ENCODE assay signal across 8 cellular contexts in the genomic region with DNA sequence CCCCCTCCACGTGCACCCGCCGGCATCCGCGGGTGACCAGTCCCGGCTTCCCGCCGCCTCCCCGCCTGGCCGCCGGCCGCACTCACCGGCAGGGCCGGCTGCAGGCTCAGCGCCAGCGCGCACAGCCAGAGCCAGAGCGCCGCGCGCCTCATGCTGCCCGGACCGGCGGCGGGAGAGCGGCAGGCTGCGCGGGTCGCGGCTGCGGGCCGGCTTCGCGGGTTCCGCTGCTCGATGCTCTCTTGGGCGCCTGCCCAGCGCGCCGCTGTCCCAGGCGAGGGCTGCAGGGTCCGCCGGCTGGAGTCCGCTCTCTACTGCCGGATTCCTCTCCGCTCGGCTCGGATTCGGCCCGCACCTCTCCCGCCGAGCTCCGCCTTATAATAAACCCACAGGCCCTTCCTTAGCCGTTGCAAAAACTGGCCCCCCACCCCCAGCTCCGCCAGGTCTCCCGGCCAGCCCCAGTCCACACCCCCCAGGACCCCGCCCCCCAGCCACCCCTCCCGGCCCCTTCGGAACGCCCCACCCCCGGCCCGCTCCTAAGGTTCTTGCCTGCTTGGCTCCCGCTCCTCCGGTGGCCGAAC. TPM values are rescaled to one million over a fixed set of nuclear protein-coding genes. Genes with fewer than 3 reads are reported as not detected.
A peak's percentile ranks its signal among the peaks of the same experiment; 100 is the strongest.
DNase-seq lines count a peak whose midpoint lies in the region; ATAC-seq, FAIRE-seq and TF ChIP-seq lines count a peak whose summit lies in the region.

A gene with protein sequence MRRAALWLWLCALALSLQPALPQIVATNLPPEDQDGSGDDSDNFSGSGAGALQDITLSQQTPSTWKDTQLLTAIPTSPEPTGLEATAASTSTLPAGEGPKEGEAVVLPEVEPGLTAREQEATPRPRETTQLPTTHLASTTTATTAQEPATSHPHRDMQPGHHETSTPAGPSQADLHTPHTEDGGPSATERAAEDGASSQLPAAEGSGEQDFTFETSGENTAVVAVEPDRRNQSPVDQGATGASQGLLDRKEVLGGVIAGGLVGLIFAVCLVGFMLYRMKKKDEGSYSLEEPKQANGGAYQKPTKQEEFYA (minus strand): TSS at position 415 of the 578 bp plus-strand sequence. CDS start 263 bp downstream, at position 152.

- FAIRE-seq in endothelial cell of umbilical vein (lab: Jason Lieb, UNC), result peak; percentile 75

- TF ChIP-seq CTCF in GM13976 (IDR thresholded peaks at IDR 0.05; ENCODE audit: borderline replicate concordance, control extremely low read depth, extremely low read depth, insufficient read depth, missing control alignments), result no peak
- no peak for TF ChIP-seq CTCF in endothelial cell of umbilical vein (IDR thresholded peaks at IDR 0.05; ENCODE audit: extremely low read depth in 1 of 2, insufficient read depth in 1 of 2, low read depth in 1 of 2, low read length in 2 of 2)
- no peak for TF ChIP-seq CTCF in mucosa of descending colon (IDR thresholded peaks at IDR 0.05)
- TF ChIP-seq CTCF in CD14-positive monocyte (IDR thresholded peaks at IDR 0.05), result no peak

- ATAC-seq in HG03432 (IDR thresholded peaks at IDR 0.05; ENCODE audit: unreplicated experiment) (peak; percentile 20), mucosa of descending colon (peak; percentile 69), aorta (ENCODE audit: low FRiP score) (peak; percentile 45)

- POLR2A ChIA-PET in endothelial cell of umbilical vein (lab: Charles Lee), result no interaction called here

- in situ Hi-C loops in ACHN (cut with HindIII; ENCODE audit: low pct_ligation_motif_present, low pct_unique_long_range_greater_than_20kb, low sequenced_read_pairs), result no loop called here
- in situ Hi-C loops in GM13976 (cut with MboI; ENCODE audit: low sequenced_read_pairs, unreplicated experiment), result loop anchor here (10.0 to 25.0 kb wide), 2 partner anchors 90 to 412 kb away; no protein-coding TSS in a partner anchor
- in situ Hi-C loops in SK-MEL-5 (cut with HindIII; ENCODE audit: low pct_unique_long_range_greater_than_20kb, low sequenced_read_pairs), result no loop called here

- H3K27ac ChIP-seq in endothelial cell of umbilical vein (ENCODE audit: insufficient read depth, low read depth, low read length) (no peak within 1 kb of the TSS), aorta (ENCODE audit: low read depth in 1 of 2, low read length in 2 of 2) (no peak within 1 kb of the TSS)

- H3K9me3 ChIP-seq in endothelial cell of umbilical vein (replicated peaks; ENCODE audit: control insufficient read depth, insufficient read depth, low read length) (no peaks in the 10 kb centered on the region), mucosa of descending colon (no peaks in the 10 kb centered on the region), aorta (ENCODE audit: control insufficient read depth, low read length) (no peaks in the 10 kb centered on the region)

- no peaks in the 10 kb centered on the region for H3K9me1 ChIP-seq in endothelial cell of umbilical vein (replicated peaks; ENCODE audit: control insufficient read depth, extremely low read depth, insufficient read depth, low read length)

- DNase-seq in ACHN (peak; percentile 69), GM13976 (ENCODE audit: low spot score) (peak; percentile 58), SK-MEL-5 (ENCODE audit: low read depth, low spot score) (peak; percentile 60), endothelial cell of umbilical vein (ENCODE audit: low read depth, low spot score) (peak; percentile 47), mucosa of descending colon (peak; percentile 79 to 88 (median 88)), aorta (peak; percentile 61 to 87), CD14-positive monocyte (ENCODE audit: low spot score) (no peak)

- intact Hi-C loops in endothelial cell of umbilical vein (cut with micrococcal nuclease) (loop anchor here (1.0 kb wide), 2 partner anchors 90 to 119 kb away; no protein-coding TSS in a partner anchor), mucosa of descending colon (cut with DNase I, micrococcal nuclease) (loop anchor here in 1 of 2 donors (10.0 kb wide), 1 partner anchor 90 kb away; no protein-coding TSS in a partner anchor), aorta (cut with DNase I) (loop anchor here (5.0 kb wide), 1 partner anchor 88 kb away; no protein-coding TSS in a partner anchor), CD14-positive monocyte (cut with micrococcal nuclease) (no loop called here)

- no peaks in the 10 kb centered on the region for H4K20me1 ChIP-seq in endothelial cell of umbilical vein (replicated peaks; ENCODE audit: control insufficient read depth, extremely low read depth, insufficient read depth, low read length)

- H2AFZ ChIP-seq in endothelial cell of umbilical vein (ENCODE audit: low read depth, low read length), result peak within 1 kb of the TSS; percentile 75

- H3K9ac ChIP-seq in endothelial cell of umbilical vein (replicated peaks; ENCODE audit: extremely low read depth, insufficient read depth, low read length), result peak within 1 kb of the TSS; percentile 8

- H3K36me3 ChIP-seq in endothelial cell of umbilical vein (ENCODE audit: control insufficient read depth in 2 of 2, extremely low read depth in 1 of 2, insufficient read depth in 2 of 2, low read length in 2 of 2), result no peaks in the 10 kb centered on the region
- no peaks in the 10 kb centered on the region for H3K36me3 ChIP-seq in mucosa of descending colon (ENCODE audit: low read depth)
- H3K36me3 ChIP-seq in aorta (ENCODE audit: control insufficient read depth in 1 of 2, insufficient read depth in 2 of 2, low read length in 1 of 2), result no peaks in the 10 kb centered on the region

- no TSS peak for BruUV-seq in endothelial cell of umbilical vein (replicated peaks; lab: Mats Ljungman, UMichigan)

- H3K4me1 ChIP-seq in endothelial cell of umbilical vein (ENCODE audit: control insufficient read depth, extremely low read depth, insufficient read depth, low read length) (peaks cover 6% of the 10 kb centered on the region), mucosa of descending colon (ENCODE audit: low read depth) (peaks cover 33% of the 10 kb centered on the region), aorta (ENCODE audit: control insufficient read depth in 1 of 2, insufficient read depth in 2 of 2, low read length in 2 of 2) (no peaks in the 10 kb centered on the region)

- H3K4me1 Mint-ChIP-seq in CD14-positive monocyte, result peaks cover 7% of the 10 kb centered on the region

- WGBS in aorta, 2 donors, result 0 to 1% methylated on average over 56 to 65 of the region's 65 CpGs

- H3K4me3 ChIP-seq in endothelial cell of umbilical vein (replicated peaks in 1 of 3; ENCODE audit: insufficient read depth in 1 of 3, low read depth in 1 of 3, low read length in 3 of 3) (peak within 1 kb of the TSS; percentile 44 to 45 (median 45)), mucosa of descending colon (peak within 1 kb of the TSS; percentile 80), aorta (ENCODE audit: low read length in 2 of 2) (peak within 1 kb of the TSS; percentile 51 to 59)

- TF ChIP-seq POLR2A in endothelial cell of umbilical vein (IDR thresholded peaks at IDR 0.05; ENCODE audit: low read depth, low read length), result no peak

- H3K27me3 ChIP-seq in endothelial cell of umbilical vein (ENCODE audit: control insufficient read depth in 2 of 2, insufficient read depth in 2 of 2, low read length in 2 of 2) (peaks cover 6 to 15% of the 10 kb centered on the region in 2 experiments), aorta (ENCODE audit: control insufficient read depth in 1 of 2, insufficient read depth in 2 of 2, low read length in 1 of 2) (no peaks in the 10 kb centered on the region)

- no peaks in the 10 kb centered on the region for H3K79me2 ChIP-seq in endothelial cell of umbilical vein (ENCODE audit: control insufficient read depth, insufficient read depth, low read length)

- peaks cover 0 to 11% (median 2%) of the 10 kb centered on the region in 7 donors for H3K9me3 Mint-ChIP-seq in CD14-positive monocyte

- CTCF ChIA-PET in endothelial cell of umbilical vein (lab: Charles Lee), result interaction anchor here (0.7 to 4.9 kb wide), 24 partner anchors 10 to 269 kb away, joined by 3 to 76 read pairs (median 4); a partner anchor contains a TSS

- dilution Hi-C loops in endothelial cell of umbilical vein (cut with MboI; ENCODE audit: extremely low pct_ligation_motif_present, low sequenced_read_pairs), result no loop called here

- no peak within 1 kb of the TSS for H3K27ac Mint-ChIP-seq in CD14-positive monocyte

- H3K4me2 ChIP-seq in endothelial cell of umbilical vein (ENCODE audit: insufficient read depth, low read length), result peak within 1 kb of the TSS; percentile 73

- H3K27me3 Mint-ChIP-seq in CD14-positive monocyte (ENCODE audit: low read depth in 3 of 3), result peaks cover 48 to 78% (median 50%) of the 10 kb centered on the region in 3 donors

- no peaks in the 10 kb centered on the region for H3K36me3 Mint-ChIP-seq in CD14-positive monocyte

- peak within 1 kb of the TSS in 1 of 2 donors; percentile 74 for H3K4me3 Mint-ChIP-seq in CD14-positive monocyte

TF ChIP-seq in endothelial cell of umbilical vein, 7 proteins besides CTCF, POLR2A, EP300 and RAD21 (continues in another document):
- TF ChIP-seq FOS (IDR thresholded peaks at IDR 0.05; ENCODE audit: borderline replicate concordance, insufficient read depth, low read length), result no peak
- no peak for TF ChIP-seq EZH2 (IDR thresholded peaks at IDR 0.05; ENCODE audit: borderline replicate concordance, low read depth, low read length, severe bottlenecking)
- no peak for TF ChIP-seq JUN (IDR thresholded peaks at IDR 0.05; ENCODE audit: borderline replicate concordance, insufficient read depth, insufficient read length, low read depth)
- TF ChIP-seq, protein P1, sequence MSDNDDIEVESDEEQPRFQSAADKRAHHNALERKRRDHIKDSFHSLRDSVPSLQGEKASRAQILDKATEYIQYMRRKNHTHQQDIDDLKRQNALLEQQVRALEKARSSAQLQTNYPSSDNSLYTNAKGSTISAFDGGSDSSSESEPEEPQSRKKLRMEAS (IDR thresholded peaks at IDR 0.05; ENCODE audit: insufficient read depth, insufficient read length), result no peak
- no peak for TF ChIP-seq POLR2AphosphoS5 (IDR thresholded peaks at IDR 0.05; ENCODE audit: insufficient read depth, low read depth, low read length)

RNA-seq across cellular contexts. Expression of the gene that starts here (rescaled TPM):
- total RNA-seq in SK-MEL-5 (2014; rRNA removed; shearing (Covaris generic)), result 24.0 and 26.5 TPM in 2 replicates
- 68.7 and 81.0 TPM in 2 replicates for polyA plus RNA-seq in SK-MEL-5 (2015; cell fraction: cytosol; rRNA removed)
- 7.1 and 7.8 TPM in 2 replicates for polyA plus RNA-seq in SK-MEL-5 (2015; cell fraction: nucleus; rRNA removed)
- total RNA-seq in endothelial cell of umbilical vein (3.5 and 4.0 TPM in 2 replicates), mucosa of descending colon (100 to 1,000 TPM in 2 of 3 donors, 10 to 100 TPM in 1; 65.3 to 170 (median 162) TPM), aorta (1 to 10 TPM in 1 of 2 donors, under 1 TPM in 1; 0.66 to 1.4 TPM)
- polyA plus RNA-seq in endothelial cell of umbilical vein (3.2 and 5.6 TPM in 2 replicates), aorta (1 to 10 TPM; 1.5 to 5.4 TPM), CD14-positive monocyte (not detected)
- 2.7 and 3.1 TPM in 2 replicates for polyA plus RNA-seq in endothelial cell of umbilical vein (2011; cell fraction: cytosol; rRNA removed)
- polyA plus RNA-seq in endothelial cell of umbilical vein (2011; cell fraction: nucleus; rRNA removed), result 1.4 and 2.0 TPM in 2 replicates
- 10.6 and 11.3 TPM in 2 replicates for polyA plus RNA-seq in endothelial cell of umbilical vein (2012)
- 1.1 and 2.3 TPM in 2 replicates for polyA minus RNA-seq in endothelial cell of umbilical vein
- polyA minus RNA-seq in endothelial cell of umbilical vein (2011; cell fraction: cytosol; rRNA and poly(A)+ RNA removed), result 15.5 TPM
- polyA minus RNA-seq in endothelial cell of umbilical vein (2011; cell fraction: nucleus; rRNA and poly(A)+ RNA removed), result 1.3 TPM in 2 replicates

Comparison
In these comparisons a context has a peak if more than half of its experiments do, and no peak if none do; other contexts are left out.
1. intact Hi-C loops: an anchor here in endothelial cell of umbilical vein (1.0 kb wide) and aorta (5.0 kb wide); none called in CD14-positive monocyte.